Comparison of ENCODE assay signal across 1 cellular context in the genomic region with DNA sequence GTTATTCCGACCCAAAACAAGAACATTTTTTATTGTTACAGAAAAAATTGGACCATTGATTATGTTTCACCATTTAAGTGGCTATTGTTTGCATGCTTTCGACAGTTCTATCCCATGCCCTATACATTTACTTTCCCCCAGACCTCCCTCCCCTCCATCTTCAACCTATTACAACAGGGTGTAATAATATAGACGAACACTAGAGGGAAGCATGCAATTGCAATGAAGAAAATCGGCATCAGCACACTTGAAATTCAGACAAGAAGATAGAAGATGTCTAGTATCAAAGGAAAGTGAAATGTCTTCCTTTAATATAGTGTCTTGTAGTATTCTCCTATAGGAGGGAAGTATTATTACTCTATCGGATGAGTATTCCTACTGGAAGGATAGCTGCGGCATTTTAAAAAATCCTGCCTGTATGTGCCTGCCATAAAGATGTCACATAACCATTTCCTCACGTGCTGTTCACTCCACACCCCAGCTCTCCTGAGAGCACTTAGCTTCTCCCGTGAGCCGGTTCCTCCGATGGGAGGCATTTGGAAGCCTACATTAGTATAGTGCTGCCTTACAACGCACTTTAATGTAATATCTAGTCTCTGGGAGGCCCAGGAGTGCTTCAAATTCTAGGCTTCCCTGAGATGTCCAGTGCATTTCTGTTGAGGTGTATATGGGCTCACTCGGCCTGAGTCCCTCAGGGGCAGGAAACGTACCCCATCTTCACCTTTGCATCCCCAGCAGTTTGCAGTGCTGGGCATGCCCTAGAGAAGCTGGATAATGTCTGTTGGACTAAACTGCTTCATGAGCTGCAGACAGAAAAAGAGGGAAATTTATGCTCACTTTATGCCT.
A peak's percentile ranks its signal among the peaks of the same experiment; 100 is the strongest.
TF ChIP-seq lines count a peak whose summit lies in the region.

No MANE protein-coding gene starts in this region.

TF ChIP-seq in K562, 482 proteins besides CTCF, POLR2A, EP300 and RAD21 (continued from another document):
- TF ChIP-seq, protein P1, sequence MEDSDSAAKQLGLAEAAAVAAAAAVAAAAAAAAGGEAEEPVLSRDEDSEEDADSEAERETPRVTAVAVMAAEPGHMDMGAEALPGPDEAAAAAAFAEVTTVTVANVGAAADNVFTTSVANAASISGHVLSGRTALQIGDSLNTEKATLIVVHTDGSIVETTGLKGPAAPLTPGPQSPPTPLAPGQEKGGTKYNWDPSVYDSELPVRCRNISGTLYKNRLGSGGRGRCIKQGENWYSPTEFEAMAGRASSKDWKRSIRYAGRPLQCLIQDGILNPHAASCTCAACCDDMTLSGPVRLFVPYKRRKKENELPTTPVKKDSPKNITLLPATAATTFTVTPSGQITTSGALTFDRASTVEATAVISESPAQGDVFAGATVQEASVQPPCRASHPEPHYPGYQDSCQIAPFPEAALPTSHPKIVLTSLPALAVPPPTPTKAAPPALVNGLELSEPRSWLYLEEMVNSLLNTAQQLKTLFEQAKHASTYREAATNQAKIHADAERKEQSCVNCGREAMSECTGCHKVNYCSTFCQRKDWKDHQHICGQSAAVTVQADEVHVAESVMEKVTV (CRISPR knock-in tag; IDR thresholded peaks at IDR 0.05) = peak; percentile 82
- 0 out of 2 replicates have a peak, but pooled peaks have one; percentile 34 for TF ChIP-seq CC2D1A (IDR thresholded peaks at IDR 0.05)
- TF ChIP-seq ZNF316 (IDR thresholded peaks at IDR 0.05) = no peak
- TF ChIP-seq DLX4 (CRISPR knock-in tag; IDR thresholded peaks at IDR 0.05) = no peak
- TF ChIP-seq TSC22D4 (tag; IDR thresholded peaks at IDR 0.05) = no peak
- no peak for TF ChIP-seq NFIC (IDR thresholded peaks at IDR 0.05)
- TF ChIP-seq, protein P2, sequence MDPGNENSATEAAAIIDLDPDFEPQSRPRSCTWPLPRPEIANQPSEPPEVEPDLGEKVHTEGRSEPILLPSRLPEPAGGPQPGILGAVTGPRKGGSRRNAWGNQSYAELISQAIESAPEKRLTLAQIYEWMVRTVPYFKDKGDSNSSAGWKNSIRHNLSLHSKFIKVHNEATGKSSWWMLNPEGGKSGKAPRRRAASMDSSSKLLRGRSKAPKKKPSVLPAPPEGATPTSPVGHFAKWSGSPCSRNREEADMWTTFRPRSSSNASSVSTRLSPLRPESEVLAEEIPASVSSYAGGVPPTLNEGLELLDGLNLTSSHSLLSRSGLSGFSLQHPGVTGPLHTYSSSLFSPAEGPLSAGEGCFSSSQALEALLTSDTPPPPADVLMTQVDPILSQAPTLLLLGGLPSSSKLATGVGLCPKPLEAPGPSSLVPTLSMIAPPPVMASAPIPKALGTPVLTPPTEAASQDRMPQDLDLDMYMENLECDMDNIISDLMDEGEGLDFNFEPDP (CRISPR knock-in tag; IDR thresholded peaks at IDR 0.05) = no peak
- TF ChIP-seq NCOA4 (IDR thresholded peaks at IDR 0.05; ENCODE audit: partially characterized antibody) = no peak
- TF ChIP-seq BHLHE40 (IDR thresholded peaks at IDR 0.05; ENCODE audit: low read length) = peak; percentile 52
- TF ChIP-seq, protein P3, sequence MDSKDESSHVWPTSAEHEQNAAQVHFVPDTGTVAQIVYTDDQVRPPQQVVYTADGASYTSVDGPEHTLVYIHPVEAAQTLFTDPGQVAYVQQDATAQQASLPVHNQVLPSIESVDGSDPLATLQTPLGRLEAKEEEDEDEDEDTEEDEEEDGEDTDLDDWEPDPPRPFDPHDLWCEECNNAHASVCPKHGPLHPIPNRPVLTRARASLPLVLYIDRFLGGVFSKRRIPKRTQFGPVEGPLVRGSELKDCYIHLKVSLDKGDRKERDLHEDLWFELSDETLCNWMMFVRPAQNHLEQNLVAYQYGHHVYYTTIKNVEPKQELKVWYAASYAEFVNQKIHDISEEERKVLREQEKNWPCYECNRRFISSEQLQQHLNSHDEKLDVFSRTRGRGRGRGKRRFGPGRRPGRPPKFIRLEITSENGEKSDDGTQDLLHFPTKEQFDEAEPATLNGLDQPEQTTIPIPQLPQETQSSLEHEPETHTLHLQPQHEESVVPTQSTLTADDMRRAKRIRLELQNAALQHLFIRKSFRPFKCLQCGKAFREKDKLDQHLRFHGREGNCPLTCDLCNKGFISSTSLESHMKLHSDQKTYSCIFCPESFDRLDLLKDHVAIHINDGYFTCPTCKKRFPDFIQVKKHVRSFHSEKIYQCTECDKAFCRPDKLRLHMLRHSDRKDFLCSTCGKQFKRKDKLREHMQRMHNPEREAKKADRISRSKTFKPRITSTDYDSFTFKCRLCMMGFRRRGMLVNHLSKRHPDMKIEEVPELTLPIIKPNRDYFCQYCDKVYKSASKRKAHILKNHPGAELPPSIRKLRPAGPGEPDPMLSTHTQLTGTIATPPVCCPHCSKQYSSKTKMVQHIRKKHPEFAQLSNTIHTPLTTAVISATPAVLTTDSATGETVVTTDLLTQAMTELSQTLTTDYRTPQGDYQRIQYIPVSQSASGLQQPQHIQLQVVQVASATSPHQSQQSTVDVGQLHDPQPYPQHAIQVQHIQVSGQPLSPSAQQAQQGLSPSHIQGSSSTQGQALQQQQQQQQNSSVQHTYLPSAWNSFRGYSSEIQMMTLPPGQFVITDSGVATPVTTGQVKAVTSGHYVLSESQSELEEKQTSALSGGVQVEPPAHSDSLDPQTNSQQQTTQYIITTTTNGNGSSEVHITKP (IDR thresholded peaks at IDR 0.05; ENCODE audit: partially characterized antibody) = no peak
- TF ChIP-seq DDX20 (tag; IDR thresholded peaks at IDR 0.05; ENCODE audit: low read depth) = no peak
- TF ChIP-seq MCM7 (IDR thresholded peaks at IDR 0.05) = no peak
- TF ChIP-seq, protein P4, sequence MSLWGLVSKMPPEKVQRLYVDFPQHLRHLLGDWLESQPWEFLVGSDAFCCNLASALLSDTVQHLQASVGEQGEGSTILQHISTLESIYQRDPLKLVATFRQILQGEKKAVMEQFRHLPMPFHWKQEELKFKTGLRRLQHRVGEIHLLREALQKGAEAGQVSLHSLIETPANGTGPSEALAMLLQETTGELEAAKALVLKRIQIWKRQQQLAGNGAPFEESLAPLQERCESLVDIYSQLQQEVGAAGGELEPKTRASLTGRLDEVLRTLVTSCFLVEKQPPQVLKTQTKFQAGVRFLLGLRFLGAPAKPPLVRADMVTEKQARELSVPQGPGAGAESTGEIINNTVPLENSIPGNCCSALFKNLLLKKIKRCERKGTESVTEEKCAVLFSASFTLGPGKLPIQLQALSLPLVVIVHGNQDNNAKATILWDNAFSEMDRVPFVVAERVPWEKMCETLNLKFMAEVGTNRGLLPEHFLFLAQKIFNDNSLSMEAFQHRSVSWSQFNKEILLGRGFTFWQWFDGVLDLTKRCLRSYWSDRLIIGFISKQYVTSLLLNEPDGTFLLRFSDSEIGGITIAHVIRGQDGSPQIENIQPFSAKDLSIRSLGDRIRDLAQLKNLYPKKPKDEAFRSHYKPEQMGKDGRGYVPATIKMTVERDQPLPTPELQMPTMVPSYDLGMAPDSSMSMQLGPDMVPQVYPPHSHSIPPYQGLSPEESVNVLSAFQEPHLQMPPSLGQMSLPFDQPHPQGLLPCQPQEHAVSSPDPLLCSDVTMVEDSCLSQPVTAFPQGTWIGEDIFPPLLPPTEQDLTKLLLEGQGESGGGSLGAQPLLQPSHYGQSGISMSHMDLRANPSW (CRISPR knock-in tag; IDR thresholded peaks at IDR 0.05) = no peak
- no peak for TF ChIP-seq ZNF24 (IDR thresholded peaks at IDR 0.05)
- no peak for TF ChIP-seq CHD4 (IDR thresholded peaks at IDR 0.05; ENCODE audit: insufficient read depth, insufficient replicate concordance, low read depth, low read length, poor library complexity, severe bottlenecking)
- no peak for TF ChIP-seq CSDE1 (IDR thresholded peaks at IDR 0.05)
- no peak for TF ChIP-seq ZEB2 (IDR thresholded peaks at IDR 0.05)
- no peak for TF ChIP-seq GABPA (tag; conservative IDR thresholded peaks at IDR 0.05; ENCODE audit: low read depth)
- TF ChIP-seq, protein P5, sequence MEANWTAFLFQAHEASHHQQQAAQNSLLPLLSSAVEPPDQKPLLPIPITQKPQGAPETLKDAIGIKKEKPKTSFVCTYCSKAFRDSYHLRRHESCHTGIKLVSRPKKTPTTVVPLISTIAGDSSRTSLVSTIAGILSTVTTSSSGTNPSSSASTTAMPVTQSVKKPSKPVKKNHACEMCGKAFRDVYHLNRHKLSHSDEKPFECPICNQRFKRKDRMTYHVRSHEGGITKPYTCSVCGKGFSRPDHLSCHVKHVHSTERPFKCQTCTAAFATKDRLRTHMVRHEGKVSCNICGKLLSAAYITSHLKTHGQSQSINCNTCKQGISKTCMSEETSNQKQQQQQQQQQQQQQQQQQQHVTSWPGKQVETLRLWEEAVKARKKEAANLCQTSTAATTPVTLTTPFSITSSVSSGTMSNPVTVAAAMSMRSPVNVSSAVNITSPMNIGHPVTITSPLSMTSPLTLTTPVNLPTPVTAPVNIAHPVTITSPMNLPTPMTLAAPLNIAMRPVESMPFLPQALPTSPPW (CRISPR knock-in tag; IDR thresholded peaks at IDR 0.05) = peak; percentile 52
- TF ChIP-seq PTTG1 (tag; IDR thresholded peaks at IDR 0.05; ENCODE audit: low read depth) = no peak
- TF ChIP-seq CEBPB (tag; IDR thresholded peaks at IDR 0.05) = peak; percentile 33; the same call in 1 of the 2 replicates
- no peak for TF ChIP-seq ZNF609 (CRISPR knock-in tag; IDR thresholded peaks at IDR 0.05; ENCODE audit: borderline replicate concordance)
- no peak for TF ChIP-seq BRCA1 (IDR thresholded peaks at IDR 0.05)
- TF ChIP-seq BRCA1 (CRISPR knock-in tag; IDR thresholded peaks at IDR 0.05) = no peak
- TF ChIP-seq TAF7 (tag; IDR thresholded peaks at IDR 0.05) = no peak
- no peak for TF ChIP-seq ZNF561 (CRISPR knock-in tag; conservative IDR thresholded peaks at IDR 0.05)
- TF ChIP-seq, protein P6, sequence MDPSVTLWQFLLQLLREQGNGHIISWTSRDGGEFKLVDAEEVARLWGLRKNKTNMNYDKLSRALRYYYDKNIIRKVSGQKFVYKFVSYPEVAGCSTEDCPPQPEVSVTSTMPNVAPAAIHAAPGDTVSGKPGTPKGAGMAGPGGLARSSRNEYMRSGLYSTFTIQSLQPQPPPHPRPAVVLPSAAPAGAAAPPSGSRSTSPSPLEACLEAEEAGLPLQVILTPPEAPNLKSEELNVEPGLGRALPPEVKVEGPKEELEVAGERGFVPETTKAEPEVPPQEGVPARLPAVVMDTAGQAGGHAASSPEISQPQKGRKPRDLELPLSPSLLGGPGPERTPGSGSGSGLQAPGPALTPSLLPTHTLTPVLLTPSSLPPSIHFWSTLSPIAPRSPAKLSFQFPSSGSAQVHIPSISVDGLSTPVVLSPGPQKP (CRISPR knock-in tag; IDR thresholded peaks at IDR 0.05) = no peak
- TF ChIP-seq ILK (tag; IDR thresholded peaks at IDR 0.05; ENCODE audit: borderline replicate concordance, low read depth) = no peak
- TF ChIP-seq, protein P7, sequence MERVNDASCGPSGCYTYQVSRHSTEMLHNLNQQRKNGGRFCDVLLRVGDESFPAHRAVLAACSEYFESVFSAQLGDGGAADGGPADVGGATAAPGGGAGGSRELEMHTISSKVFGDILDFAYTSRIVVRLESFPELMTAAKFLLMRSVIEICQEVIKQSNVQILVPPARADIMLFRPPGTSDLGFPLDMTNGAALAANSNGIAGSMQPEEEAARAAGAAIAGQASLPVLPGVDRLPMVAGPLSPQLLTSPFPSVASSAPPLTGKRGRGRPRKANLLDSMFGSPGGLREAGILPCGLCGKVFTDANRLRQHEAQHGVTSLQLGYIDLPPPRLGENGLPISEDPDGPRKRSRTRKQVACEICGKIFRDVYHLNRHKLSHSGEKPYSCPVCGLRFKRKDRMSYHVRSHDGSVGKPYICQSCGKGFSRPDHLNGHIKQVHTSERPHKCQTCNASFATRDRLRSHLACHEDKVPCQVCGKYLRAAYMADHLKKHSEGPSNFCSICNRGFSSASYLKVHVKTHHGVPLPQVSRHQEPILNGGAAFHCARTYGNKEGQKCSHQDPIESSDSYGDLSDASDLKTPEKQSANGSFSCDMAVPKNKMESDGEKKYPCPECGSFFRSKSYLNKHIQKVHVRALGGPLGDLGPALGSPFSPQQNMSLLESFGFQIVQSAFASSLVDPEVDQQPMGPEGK (CRISPR knock-in tag; IDR thresholded peaks at IDR 0.05; ENCODE audit: borderline replicate concordance) = no peak
- TF ChIP-seq SMAD3 (CRISPR knock-in tag; conservative IDR thresholded peaks at IDR 0.05) = no peak
- TF ChIP-seq SREBF1 (IDR thresholded peaks at IDR 0.05; ENCODE audit: borderline replicate concordance, low read depth, low read length) = no peak
- no peak for TF ChIP-seq ZNF143 (CRISPR knock-in tag; IDR thresholded peaks at IDR 0.05)
